In genomic region chr1:235902638-235903542, GRCh38 we compare ENCODE assay signal across 12 cellular contexts. TPM values are rescaled to one million over a fixed set of nuclear protein-coding genes. Genes with fewer than 3 reads are reported as not detected.
DNase-seq lines count a peak whose midpoint lies in the region; ATAC-seq and TF ChIP-seq lines count a peak whose summit lies in the region.
"Had no signal": no experiment of that assay in that cellular context is flagged by ENCODE, and none has a peak within 500 bp of the region (broad histone marks: within the 10 kb centered on the region; RNA-seq: fewer than 3 reads in every experiment).

No MANE protein-coding gene starts in this region.

- TF ChIP-seq CTCF in chondrocyte (IDR thresholded peaks at IDR 0.05), result no peak
- TF ChIP-seq CTCF in osteocyte (IDR thresholded peaks at IDR 0.05), result no peak
- no peak for TF ChIP-seq CTCF in activated CD8-positive, alpha-beta T cell treated with anti-CD3 and anti-CD28 coated beads for 36 hours (IDR thresholded peaks at IDR 0.05)

- H3K36me3 Mint-ChIP-seq in chondrocyte (ENCODE audit: low read depth), result no peaks in the 10 kb centered on the region
- no peaks in the 10 kb centered on the region for H3K36me3 Mint-ChIP-seq in osteocyte (ENCODE audit: unreplicated experiment)
- no peaks in the 10 kb centered on the region for H3K36me3 Mint-ChIP-seq in activated CD8-positive, alpha-beta T cell treated with anti-CD3 and anti-CD28 coated beads for 36 hours (ENCODE audit: low read depth)
- H3K36me3 Mint-ChIP-seq: WTC11 had no signal

- no peaks in the 10 kb centered on the region for H3K9me3 Mint-ChIP-seq in chondrocyte (ENCODE audit: low read depth)
- H3K9me3 Mint-ChIP-seq in osteocyte (ENCODE audit: unreplicated experiment), result no peaks in the 10 kb centered on the region
- no peaks in the 10 kb centered on the region for H3K9me3 Mint-ChIP-seq in activated CD8-positive, alpha-beta T cell treated with anti-CD3 and anti-CD28 coated beads for 36 hours
- H3K9me3 Mint-ChIP-seq: WTC11 had no signal

- no peaks in the 10 kb centered on the region for H3K27me3 Mint-ChIP-seq in chondrocyte (ENCODE audit: low read depth)
- no peaks in the 10 kb centered on the region for H3K27me3 Mint-ChIP-seq in osteocyte (ENCODE audit: unreplicated experiment)
- no peaks in the 10 kb centered on the region for H3K27me3 Mint-ChIP-seq in activated CD8-positive, alpha-beta T cell treated with anti-CD3 and anti-CD28 coated beads for 36 hours
- H3K27me3 Mint-ChIP-seq: activated naive CD8-positive, alpha-beta T cell treated with anti-CD3 and anti-CD28 coated beads, Interleukin-2, amount 10 ng/mL, durations not matched to agents 7 days and 5 days had no signal

- intact Hi-C loops in activated CD8-positive, alpha-beta T cell treated with anti-CD3 and anti-CD28 coated beads for 36 hours (cut with micrococcal nuclease), result no loop called here

- H3K27ac Mint-ChIP-seq in chondrocyte (ENCODE audit: unreplicated experiment) (peak overlapping the region; percentile 84), osteocyte (ENCODE audit: unreplicated experiment) (peak overlapping the region; percentile 80)
- H3K27ac Mint-ChIP-seq in activated CD8-positive, alpha-beta T cell treated with anti-CD3 and anti-CD28 coated beads for 36 hours, result no peak overlapping the region
- H3K27ac Mint-ChIP-seq: activated naive CD8-positive, alpha-beta T cell treated with anti-CD3 and anti-CD28 coated beads, Interleukin-2, amount 10 ng/mL, durations not matched to agents 7 days and 5 days; WTC11 had no signal

- POLR2A ChIA-PET in activated CD8-positive, alpha-beta T cell treated with anti-CD3 and anti-CD28 coated beads for 36 hours (lab: Charles Lee), result interaction anchor here (1.0 to 1.2 kb wide), 2 partner anchors 20 to 34 kb away, joined by 3 to 4 read pairs; no protein-coding TSS in a partner anchor

- H3K4me3 Mint-ChIP-seq in chondrocyte (ENCODE audit: unreplicated experiment) (no peak overlapping the region), osteocyte (ENCODE audit: unreplicated experiment) (no peak overlapping the region)
- H3K4me3 Mint-ChIP-seq in activated CD8-positive, alpha-beta T cell treated with anti-CD3 and anti-CD28 coated beads for 36 hours, result no peak overlapping the region
- H3K4me3 Mint-ChIP-seq: activated naive CD8-positive, alpha-beta T cell treated with anti-CD3 and anti-CD28 coated beads, Interleukin-2, amount 10 ng/mL, durations not matched to agents 7 days and 5 days; WTC11 had no signal

- ATAC-seq in HG02798 (IDR thresholded peaks at IDR 0.05; ENCODE audit: poor library complexity, unreplicated experiment) (no peak), GM19463 (IDR thresholded peaks at IDR 0.05; ENCODE audit: unreplicated experiment) (no peak), GM18868 (IDR thresholded peaks at IDR 0.05; ENCODE audit: unreplicated experiment) (no peak)
- ATAC-seq in activated CD8-positive, alpha-beta T cell treated with anti-CD3 and anti-CD28 coated beads for 36 hours, result no peak
- ATAC-seq: WTC11 had no signal

- DNase-seq in DMS79 treated with DMSO at 0.1 percent for 48 hours (lab: John Stamatoyannopoulos, UW) (peak; percentile 91), NCI-H2196 treated with DMSO at 0.1 percent for 48 hours (lab: John Stamatoyannopoulos, UW; ENCODE audit: unreplicated experiment) (peak; percentile 31), chondrocyte (ENCODE audit: low spot score) (no peak), osteocyte (ENCODE audit: extremely low spot score, unreplicated experiment) (no peak)
- DNase-seq in activated CD8-positive, alpha-beta T cell treated with anti-CD3 and anti-CD28 coated beads for 36 hours, result no peak
- DNase-seq: activated naive CD8-positive, alpha-beta T cell treated with anti-CD3 and anti-CD28 coated beads, Interleukin-2, amount 10 ng/mL, durations not matched to agents 7 days and 5 days; NCI-H2171 treated with DMSO at 0.1 percent for 48 hours; stimulated activated CD4-positive, alpha-beta T cell treated with anti-CD3 and anti-CD28 coated beads, Interleukin-2, amount 100 ng/mL, for 24 hours had no signal

- CTCF ChIA-PET in activated CD8-positive, alpha-beta T cell treated with anti-CD3 and anti-CD28 coated beads for 36 hours (lab: Charles Lee), result interaction anchor here (1.1 kb wide), 1 partner anchor 69 kb away, joined by 3 read pairs; no protein-coding TSS in a partner anchor

- H3K4me1 Mint-ChIP-seq in chondrocyte (ENCODE audit: low read depth) (peaks cover 37% of the 10 kb centered on the region), osteocyte (ENCODE audit: unreplicated experiment) (peaks cover 52% of the 10 kb centered on the region)
- peaks cover 19% of the 10 kb centered on the region for H3K4me1 Mint-ChIP-seq in activated CD8-positive, alpha-beta T cell treated with anti-CD3 and anti-CD28 coated beads for 36 hours (ENCODE audit: low read depth)

RNA-seq across cellular contexts. Expression of gene LYST, which starts 36.2 kb away (rescaled TPM):
- total RNA-seq in chondrocyte, result 14.9 to 16.4 TPM (median 16.0 TPM) in 3 replicates
- 21.7 and 23.0 TPM in 2 replicates for total RNA-seq in osteocyte
- 10 to 100 TPM; 77.4 to 87.3 TPM for total RNA-seq in activated CD8-positive, alpha-beta T cell treated with anti-CD3 and anti-CD28 coated beads for 36 hours

Comparison
In these comparisons a context has a peak if more than half of its experiments do, and no peak if none do; other contexts are left out.
1. DNase-seq: peak in DMS79 treated with DMSO at 0.1 percent for 48 hours (single experiment) and NCI-H2196 treated with DMSO at 0.1 percent for 48 hours (single experiment); none in chondrocyte (single experiment), osteocyte (single experiment) and activated CD8-positive, alpha-beta T cell treated with anti-CD3 and anti-CD28 coated beads for 36 hours (single experiment).